1 cellular context compared by ENCODE assay signal in the genomic region with DNA sequence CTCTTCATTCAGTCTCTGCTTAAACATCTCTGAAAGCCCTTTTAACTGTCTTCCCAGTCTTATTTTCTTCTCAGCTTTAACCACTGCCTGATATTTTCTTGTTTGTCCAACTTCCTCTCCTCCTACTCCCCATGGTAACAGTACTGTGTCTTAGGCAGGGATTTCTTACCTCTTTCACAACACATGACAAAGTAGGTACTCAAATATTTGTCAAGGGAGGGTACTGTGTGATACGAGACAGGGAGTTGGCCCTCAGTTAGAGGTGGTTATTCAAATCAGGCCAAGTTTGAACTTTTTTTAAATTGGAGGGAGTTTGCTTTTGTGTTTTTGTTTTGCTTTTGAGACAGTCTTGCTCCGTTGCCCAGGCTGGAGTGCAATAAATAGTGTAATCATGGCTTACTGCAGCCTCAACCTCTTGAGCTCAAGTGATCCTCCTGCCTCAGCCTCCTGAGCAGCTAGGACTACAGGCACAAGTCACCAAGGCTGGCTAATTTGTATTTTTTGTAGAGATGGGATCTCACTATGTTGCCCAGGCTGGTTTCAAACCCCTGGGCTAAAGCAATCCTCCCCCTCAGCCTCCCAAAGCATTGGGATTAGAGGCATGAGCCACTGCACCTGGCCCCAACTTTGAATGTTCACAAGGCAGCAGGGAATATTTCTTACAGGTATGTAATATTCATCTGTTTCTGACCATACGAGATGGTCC.
TF ChIP-seq lines count a peak whose summit lies in the region.

No MANE protein-coding gene starts in this region.

TF ChIP-seq in liver, 16 proteins besides CTCF, POLR2A, EP300 and RAD21 (continued from another document):
- TF ChIP-seq FOXA2 (IDR thresholded peaks at IDR 0.05) (peak; percentile 73), JUND (IDR thresholded peaks at IDR 0.05) (peak in 1 of 2 donors; percentile 79)
- TF ChIP-seq, protein P1, sequence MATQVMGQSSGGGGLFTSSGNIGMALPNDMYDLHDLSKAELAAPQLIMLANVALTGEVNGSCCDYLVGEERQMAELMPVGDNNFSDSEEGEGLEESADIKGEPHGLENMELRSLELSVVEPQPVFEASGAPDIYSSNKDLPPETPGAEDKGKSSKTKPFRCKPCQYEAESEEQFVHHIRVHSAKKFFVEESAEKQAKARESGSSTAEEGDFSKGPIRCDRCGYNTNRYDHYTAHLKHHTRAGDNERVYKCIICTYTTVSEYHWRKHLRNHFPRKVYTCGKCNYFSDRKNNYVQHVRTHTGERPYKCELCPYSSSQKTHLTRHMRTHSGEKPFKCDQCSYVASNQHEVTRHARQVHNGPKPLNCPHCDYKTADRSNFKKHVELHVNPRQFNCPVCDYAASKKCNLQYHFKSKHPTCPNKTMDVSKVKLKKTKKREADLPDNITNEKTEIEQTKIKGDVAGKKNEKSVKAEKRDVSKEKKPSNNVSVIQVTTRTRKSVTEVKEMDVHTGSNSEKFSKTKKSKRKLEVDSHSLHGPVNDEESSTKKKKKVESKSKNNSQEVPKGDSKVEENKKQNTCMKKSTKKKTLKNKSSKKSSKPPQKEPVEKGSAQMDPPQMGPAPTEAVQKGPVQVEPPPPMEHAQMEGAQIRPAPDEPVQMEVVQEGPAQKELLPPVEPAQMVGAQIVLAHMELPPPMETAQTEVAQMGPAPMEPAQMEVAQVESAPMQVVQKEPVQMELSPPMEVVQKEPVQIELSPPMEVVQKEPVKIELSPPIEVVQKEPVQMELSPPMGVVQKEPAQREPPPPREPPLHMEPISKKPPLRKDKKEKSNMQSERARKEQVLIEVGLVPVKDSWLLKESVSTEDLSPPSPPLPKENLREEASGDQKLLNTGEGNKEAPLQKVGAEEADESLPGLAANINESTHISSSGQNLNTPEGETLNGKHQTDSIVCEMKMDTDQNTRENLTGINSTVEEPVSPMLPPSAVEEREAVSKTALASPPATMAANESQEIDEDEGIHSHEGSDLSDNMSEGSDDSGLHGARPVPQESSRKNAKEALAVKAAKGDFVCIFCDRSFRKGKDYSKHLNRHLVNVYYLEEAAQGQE (IDR thresholded peaks at IDR 0.05): peak; percentile 18
- TF ChIP-seq, protein P2, sequence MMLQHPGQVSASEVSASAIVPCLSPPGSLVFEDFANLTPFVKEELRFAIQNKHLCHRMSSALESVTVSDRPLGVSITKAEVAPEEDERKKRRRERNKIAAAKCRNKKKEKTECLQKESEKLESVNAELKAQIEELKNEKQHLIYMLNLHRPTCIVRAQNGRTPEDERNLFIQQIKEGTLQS (IDR thresholded peaks at IDR 0.05): no peak
- TF ChIP-seq, protein P3, sequence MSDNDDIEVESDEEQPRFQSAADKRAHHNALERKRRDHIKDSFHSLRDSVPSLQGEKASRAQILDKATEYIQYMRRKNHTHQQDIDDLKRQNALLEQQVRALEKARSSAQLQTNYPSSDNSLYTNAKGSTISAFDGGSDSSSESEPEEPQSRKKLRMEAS (IDR thresholded peaks at IDR 0.05): peak; percentile 81
